8 cellular contexts compared by ENCODE assay signal in the genomic region with DNA sequence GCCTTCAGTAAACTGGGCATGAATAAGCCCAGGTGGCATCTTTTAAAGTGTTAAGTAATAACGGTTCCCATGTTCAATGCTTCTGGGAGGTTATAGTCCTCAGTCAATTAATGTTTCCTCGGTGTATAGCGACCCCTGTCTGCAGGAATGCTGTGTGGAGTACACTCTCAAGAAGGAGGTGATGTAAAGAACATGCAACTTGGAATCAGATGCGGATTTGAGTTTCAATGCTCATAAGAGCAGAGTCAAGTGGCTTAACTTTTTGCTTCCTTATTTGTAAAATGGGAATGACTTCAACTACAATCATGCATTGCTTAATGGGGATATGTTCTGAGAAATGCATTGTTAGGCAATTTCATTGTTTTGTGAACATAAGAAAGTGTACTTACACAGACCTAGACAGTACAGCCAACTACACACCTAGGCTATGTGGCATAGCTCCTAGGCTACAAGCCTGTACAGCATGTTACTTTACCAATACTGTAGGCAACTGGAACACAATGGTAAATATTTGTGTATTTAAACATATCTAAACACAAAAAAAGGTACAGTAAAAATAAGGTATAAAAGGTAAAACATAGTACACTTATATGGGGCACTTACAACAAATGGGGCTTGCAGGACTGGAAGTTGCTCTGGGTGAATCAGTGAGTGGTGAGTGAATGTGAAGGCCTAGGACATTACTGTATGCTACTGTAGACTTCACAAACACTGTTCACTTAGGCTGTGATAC. TPM values are rescaled to one million over a fixed set of nuclear protein-coding genes. Genes with fewer than 3 reads are reported as not detected.
A peak's percentile ranks its signal among the peaks of the same experiment; 100 is the strongest.
DNase-seq lines count a peak whose midpoint lies in the region; ATAC-seq and TF ChIP-seq lines count a peak whose summit lies in the region.

No MANE protein-coding gene starts in this region.

- POLR2A ChIA-PET in PC-9 (lab: Charles Lee; ENCODE audit: unreplicated experiment), result no interaction called here

- H3K79me2 ChIP-seq in PC-9 (ENCODE audit: low read depth), result no peaks in the 10 kb centered on the region
- H3K79me2 ChIP-seq in osteoblast (ENCODE audit: insufficient read depth, low read length), result no peaks in the 10 kb centered on the region

- H3K4me1 ChIP-seq in PC-9 (replicated peaks; ENCODE audit: insufficient read depth), result 0 out of 2 replicates have a peak, but pooled peaks cover 3% of the 10 kb centered on the region
- H3K4me1 ChIP-seq in osteoblast (ENCODE audit: insufficient read depth, low read length), result peaks cover 9% of the 10 kb centered on the region

- peaks cover 4% of the 10 kb centered on the region for H3K36me3 Mint-ChIP-seq in type B pancreatic cell

- no peak overlapping the region for H2AFZ ChIP-seq in PC-9
- H2AFZ ChIP-seq in osteoblast (ENCODE audit: low read length), result no peak overlapping the region

- intact Hi-C loops in PC-9 (cut with micrococcal nuclease; ENCODE audit: unreplicated experiment), result loop anchor here (1.0 to 5.0 kb wide), 3 partner anchors 280 to 852 kb away; a partner anchor contains a TSS

- no peak overlapping the region for H3K27ac Mint-ChIP-seq in type B pancreatic cell

- H3K9me2 ChIP-seq in PC-9 (ENCODE audit: insufficient read depth), result no peaks in the 10 kb centered on the region

- peak; percentile 68 for DNase-seq in D341Med (ENCODE audit: low spot score)
- peak; percentile 54 for DNase-seq in HPDE6-E6E7 (ENCODE audit: extremely low spot score)
- DNase-seq in PC-9, result peak; percentile 71 to 77
- peak; percentile 75 to 78 for DNase-seq in activated T-cell treated with anti-CD3 and anti-CD28 coated beads, Interleukin-2, amount 50 U/mL, for 48 hours
- DNase-seq in fibroblast of villous mesenchyme (ENCODE audit: low read depth), result peak; percentile 91
- DNase-seq in osteoblast (ENCODE audit: insufficient read length, low spot score, missing footprints), result peak; percentile 79
- DNase-seq in type B pancreatic cell (ENCODE audit: extremely low spot score, unreplicated experiment), result no peak

- H3K27me3 ChIP-seq in PC-9 (ENCODE audit: insufficient read depth, low read depth) (no peaks in the 10 kb centered on the region), osteoblast (ENCODE audit: insufficient read depth, low read length) (no peaks in the 10 kb centered on the region)

- no peaks in the 10 kb centered on the region for H3K9me3 ChIP-seq in PC-9 (ENCODE audit: insufficient read depth, low read depth)
- H3K9me3 ChIP-seq in osteoblast (ENCODE audit: low read depth, low read length), result no peaks in the 10 kb centered on the region

- H4K20me1 ChIP-seq in PC-9 (ENCODE audit: insufficient read depth) (no peaks in the 10 kb centered on the region), osteoblast (ENCODE audit: insufficient read depth, low read length) (no peaks in the 10 kb centered on the region)

- peak; percentile 80 for ATAC-seq in GM19467 (IDR thresholded peaks at IDR 0.05; ENCODE audit: unreplicated experiment)

- H3F3A ChIP-seq in PC-9 (ENCODE audit: insufficient read depth, low read depth), result no peaks in the 10 kb centered on the region

- CTCF ChIA-PET in PC-9 (lab: Charles Lee), result interaction anchor here (0.6 kb wide), 1 partner anchor 1444 kb away, joined by 3 read pairs; no protein-coding TSS in a partner anchor

- TF ChIP-seq CTCF in PC-9 (conservative IDR thresholded peaks at IDR 0.05) (peak; percentile 96), fibroblast of villous mesenchyme (IDR thresholded peaks at IDR 0.05; ENCODE audit: insufficient read depth, low read depth, low read length) (peak; percentile 90), osteoblast (IDR thresholded peaks at IDR 0.05; ENCODE audit: extremely low read depth, low read depth, low read length) (peak; percentile 89), type B pancreatic cell (conservative IDR thresholded peaks at IDR 0.05) (peak; percentile 89)

- H3K4me2 ChIP-seq in PC-9, result peak overlapping the region; percentile 18; the same call in 1 of the 2 replicates
- H3K4me2 ChIP-seq in osteoblast (ENCODE audit: insufficient read depth, low read length), result no peak overlapping the region

- H3K27me3 Mint-ChIP-seq in type B pancreatic cell, result peaks cover 7% of the 10 kb centered on the region

- H3K36me3 ChIP-seq in PC-9 (ENCODE audit: low read depth) (no peaks in the 10 kb centered on the region), osteoblast (ENCODE audit: insufficient read depth, low read length) (no peaks in the 10 kb centered on the region)

- no peak overlapping the region for H3K4me3 ChIP-seq in PC-9
- no peak overlapping the region for H3K4me3 ChIP-seq in fibroblast of villous mesenchyme (ENCODE audit: low read depth, low read length)
- H3K4me3 ChIP-seq in osteoblast (ENCODE audit: insufficient read depth, low read length), result no peak overlapping the region

- H3K4me1 Mint-ChIP-seq in type B pancreatic cell (ENCODE audit: unreplicated experiment), result no peaks in the 10 kb centered on the region

- H3K27ac ChIP-seq in PC-9 (peak overlapping the region; percentile 67), osteoblast (ENCODE audit: low read depth, low read length) (no peak overlapping the region)

- BruUV-seq in PC-9 (replicated peaks; lab: Mats Ljungman, UMichigan), result no TSS peak

- no peaks in the 10 kb centered on the region for H3K9me3 Mint-ChIP-seq in type B pancreatic cell

- H3K4me3 Mint-ChIP-seq in type B pancreatic cell, result no peak overlapping the region

RNA-seq across cellular contexts. Expression of a gene that starts 6.7 kb away (rescaled TPM):
- total RNA-seq in PC-9 (2021) (80.6 and 91.7 TPM in 2 replicates), fibroblast of villous mesenchyme (42.2 and 55.7 TPM in 2 replicates), osteoblast (51.9 and 53.9 TPM in 2 replicates), type B pancreatic cell (ENCODE audit: low replicate concordance) (41.1 and 92.0 TPM in 2 replicates)

RNA-seq across cellular contexts. Expression of a gene that starts 7.6 kb away (rescaled TPM):
- total RNA-seq in PC-9 (2021) (0.63 and 1.4 TPM in 2 replicates), fibroblast of villous mesenchyme (0.86 and 1.3 TPM in 2 replicates), osteoblast (3.5 and 4.0 TPM in 2 replicates), type B pancreatic cell (ENCODE audit: low replicate concordance) (2.5 and 3.4 TPM in 2 replicates)
